In the genomic region with DNA sequence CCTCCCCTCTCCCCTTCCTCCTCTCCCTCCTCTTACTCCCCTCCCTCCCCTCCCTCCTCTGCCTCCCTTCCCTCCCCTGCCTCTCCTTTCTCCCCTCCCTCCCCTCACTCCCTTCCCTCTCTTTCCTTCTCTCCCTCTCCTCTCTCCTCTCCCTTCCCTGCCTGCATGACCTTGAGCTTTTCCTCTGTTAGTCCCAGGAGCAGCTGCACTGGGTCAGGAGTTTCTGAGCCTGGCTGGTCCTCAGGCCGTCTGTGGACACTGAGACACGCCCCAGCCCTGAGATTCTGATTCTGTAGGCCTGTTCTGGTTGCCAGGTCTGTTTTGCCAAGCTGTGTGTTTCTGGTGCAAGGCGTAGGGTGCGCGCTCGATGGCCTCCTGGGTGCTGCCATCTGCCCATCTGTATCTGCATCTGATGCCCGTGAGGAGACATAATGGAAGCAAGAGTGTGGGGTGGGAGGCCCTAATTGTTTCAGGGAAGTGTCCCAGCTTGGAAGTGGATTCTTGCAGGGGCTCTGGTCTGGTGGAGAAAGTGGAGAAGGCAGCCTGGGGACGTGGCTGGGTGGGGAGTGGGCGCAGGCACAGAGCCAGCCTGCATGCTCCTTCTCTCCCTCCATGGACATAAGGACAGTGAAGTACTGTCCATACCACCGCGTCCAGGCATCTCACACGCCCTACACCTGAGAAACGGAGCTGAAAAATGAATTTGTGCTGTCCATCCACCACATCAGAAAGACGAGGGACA, we compare ENCODE assay signal across 17 cellular contexts.
DNase-seq lines count a peak whose midpoint lies in the region; ATAC-seq and TF ChIP-seq lines count a peak whose summit lies in the region.
"Had no signal": no experiment of that assay in that cellular context is flagged by ENCODE, and none has a peak within 500 bp of the region (broad histone marks: within the 10 kb centered on the region; RNA-seq: fewer than 3 reads in every experiment).

No MANE protein-coding gene starts in this region.

- H3K27ac ChIP-seq in heart right ventricle (peak overlapping the region in 8 of 10 donors; percentile 10 to 96 (median 86)), right atrium auricular region (no peak overlapping the region), subcutaneous abdominal adipose tissue (ENCODE audit: low read depth, low read length) (peak overlapping the region; percentile 41)
- H3K27ac ChIP-seq: brain microvascular endothelial cell, KMS-11 had no signal

- peak in 3 of 8 donors; percentile 13 to 28 (median 21) for ATAC-seq in heart right ventricle
- no peak for ATAC-seq in activated naive CD8-positive, alpha-beta T cell treated with anti-CD3 and anti-CD28 coated beads, Interleukin-2, amount 50 U/mL, for 24 hours
- ATAC-seq in HG02884 (IDR thresholded peaks at IDR 0.05; ENCODE audit: unreplicated experiment), result no peak
- ATAC-seq: activated CD4-positive, alpha-beta T cell treated with anti-CD3 and anti-CD28 coated beads for 36 hours; stimulated activated naive CD8-positive, alpha-beta T cell treated with anti-CD3 and anti-CD28 coated beads, Interleukin-15, Interleukin-2, amounts not matched to agents 100 U/mL and 50 U/mL, for 24 hours had no signal

- H3K4me1 Mint-ChIP-seq in activated naive CD8-positive, alpha-beta T cell treated with anti-CD3 and anti-CD28 coated beads, Interleukin-2, amount 50 U/mL, for 24 hours, result peaks cover 32% of the 10 kb centered on the region
- H3K4me1 Mint-ChIP-seq in mesothelial cell of epicardium, result peaks cover 26% of the 10 kb centered on the region

- H3K27me3 ChIP-seq in heart right ventricle, result peaks cover 0 to 56% (median 34%) of the 10 kb centered on the region in 7 donors
- no peaks in the 10 kb centered on the region for H3K27me3 ChIP-seq in right atrium auricular region
- peaks cover 4 to 35% (median 28%) of the 10 kb centered on the region in 5 donors for H3K27me3 ChIP-seq in subcutaneous abdominal adipose tissue (ENCODE audit: control insufficient read depth in 5 of 5, insufficient read depth in 4 of 5, low read length in 5 of 5)

- peaks cover 0 to 5% (median 0%) of the 10 kb centered on the region in 11 donors for H3K9me3 ChIP-seq in heart right ventricle
- H3K9me3 ChIP-seq in right atrium auricular region, result peaks cover 0 to 4% of the 10 kb centered on the region in 2 donors
- H3K9me3 ChIP-seq in subcutaneous abdominal adipose tissue (ENCODE audit: control insufficient read depth in 5 of 5, low read length in 5 of 5), result peaks cover 0 to 8% (median 4%) of the 10 kb centered on the region in 5 donors

- no peaks in the 10 kb centered on the region for H3K9me3 Mint-ChIP-seq in activated naive CD8-positive, alpha-beta T cell treated with anti-CD3 and anti-CD28 coated beads, Interleukin-2, amount 50 U/mL, for 24 hours
- H3K9me3 Mint-ChIP-seq in mesothelial cell of epicardium, result peaks cover 4% of the 10 kb centered on the region
- H3K9me3 Mint-ChIP-seq: activated T-helper 2 cell treated with anti-CD3 and anti-CD28 coated beads, Interferon-gamma antibody, Interleukin-2, Interleukin-4, amounts not matched to agents 10 μg/mL and 5 μg/mL and 100 μg/mL, durations not matched to agents 14 hours and 24 hours and 36 hours; memory B cell had no signal

- peak overlapping the region; percentile 14 for H3K27ac Mint-ChIP-seq in activated naive CD8-positive, alpha-beta T cell treated with anti-CD3 and anti-CD28 coated beads, Interleukin-2, amount 50 U/mL, for 24 hours
- H3K27ac Mint-ChIP-seq in mesothelial cell of epicardium, result peak overlapping the region; percentile 4
- H3K27ac Mint-ChIP-seq: activated CD4-positive, alpha-beta T cell treated with anti-CD3 and anti-CD28 coated beads for 36 hours; memory B cell had no signal

- H3K4me3 Mint-ChIP-seq in activated naive CD8-positive, alpha-beta T cell treated with anti-CD3 and anti-CD28 coated beads, Interleukin-2, amount 50 U/mL, for 24 hours, result no peak overlapping the region
- peak overlapping the region; percentile 28 for H3K4me3 Mint-ChIP-seq in mesothelial cell of epicardium
- H3K4me3 Mint-ChIP-seq: activated CD4-positive, alpha-beta T cell treated with anti-CD3 and anti-CD28 coated beads for 36 hours; memory B cell had no signal

- no peak overlapping the region for H3K9ac ChIP-seq in subcutaneous abdominal adipose tissue (ENCODE audit: low read length in 5 of 5)
- H3K9ac ChIP-seq: KMS-11 had no signal

- 79 to 80% methylated on average over 14 of the region's 14 CpGs for WGBS in heart right ventricle, 2 donors

- intact Hi-C loops in heart right ventricle (cut with DNase I), result loop anchor here in 2 of 10 donors (2.0 to 10.0 kb wide), 3 partner anchors 45 to 107 kb away; no protein-coding TSS in a partner anchor

- H3K27me3 Mint-ChIP-seq in activated naive CD8-positive, alpha-beta T cell treated with anti-CD3 and anti-CD28 coated beads, Interleukin-2, amount 50 U/mL, for 24 hours, result peaks cover 2% of the 10 kb centered on the region
- H3K27me3 Mint-ChIP-seq in mesothelial cell of epicardium (ENCODE audit: low read depth), result peaks cover 34% of the 10 kb centered on the region

- DNase-seq in heart right ventricle, result no peak
- DNase-seq in right atrium auricular region (ENCODE audit: low spot score), result no peak
- no peak for DNase-seq in activated naive CD8-positive, alpha-beta T cell treated with anti-CD3 and anti-CD28 coated beads, Interleukin-2, amount 50 U/mL, for 24 hours
- no peak for DNase-seq in mesothelial cell of epicardium (ENCODE audit: low spot score in 2 of 2, unreplicated experiment in 2 of 2)
- DNase-seq in GDM1 (lab: John Stamatoyannopoulos, UW), result no peak
- no peak for DNase-seq in SK-N-DZ (ENCODE audit: low spot score)
- DNase-seq: brain microvascular endothelial cell; GF-D8; NK-92 treated with Interleukin-12 subunit alpha and Interleukin-12 subunit beta, amount 100 ng/mL, for 24 hours; stimulated activated CD4-positive, alpha-beta T cell treated with anti-CD3 and anti-CD28 coated beads, Interleukin-4, amount 100 ng/mL, for 4 hours had no signal

- no peaks in the 10 kb centered on the region for H3K36me3 Mint-ChIP-seq in activated naive CD8-positive, alpha-beta T cell treated with anti-CD3 and anti-CD28 coated beads, Interleukin-2, amount 50 U/mL, for 24 hours (ENCODE audit: low read depth)
- peaks cover 7% of the 10 kb centered on the region for H3K36me3 Mint-ChIP-seq in mesothelial cell of epicardium

- H3K4me3 ChIP-seq in heart right ventricle, result no peak overlapping the region
- H3K4me3 ChIP-seq in right atrium auricular region, result no peak overlapping the region
- no peak overlapping the region for H3K4me3 ChIP-seq in subcutaneous abdominal adipose tissue (ENCODE audit: low read depth in 1 of 5, low read length in 5 of 5)

- H3K4me1 ChIP-seq in heart right ventricle (peaks cover 3 to 36% (median 31%) of the 10 kb centered on the region in 9 donors), right atrium auricular region (peaks cover 0 to 32% of the 10 kb centered on the region in 2 donors), subcutaneous abdominal adipose tissue (ENCODE audit: control insufficient read depth in 5 of 5, insufficient read depth in 5 of 5, low read length in 5 of 5) (peaks cover 0 to 42% (median 22%) of the 10 kb centered on the region in 5 donors)

- TF ChIP-seq CTCF in heart right ventricle (IDR thresholded peaks at IDR 0.05) (no peak), right atrium auricular region (IDR thresholded peaks at IDR 0.05) (no peak), mesothelial cell of epicardium (IDR thresholded peaks at IDR 0.05; ENCODE audit: unreplicated experiment) (no peak)

- H3K36me3 ChIP-seq in heart right ventricle (no peaks in the 10 kb centered on the region), right atrium auricular region (no peaks in the 10 kb centered on the region), subcutaneous abdominal adipose tissue (ENCODE audit: control insufficient read depth in 5 of 5, insufficient read depth in 5 of 5, low read length in 5 of 5) (no peaks in the 10 kb centered on the region)
- H3K36me3 ChIP-seq: brain microvascular endothelial cell had no signal

Comparison
In these comparisons a context has a peak if more than half of its experiments do, and no peak if none do; other contexts are left out.
1. H3K27ac ChIP-seq: peak in heart right ventricle (8 of 10) and subcutaneous abdominal adipose tissue (single experiment); none in right atrium auricular region (0 of 2).